Comparison of ENCODE assay signal across 7 cellular contexts in the genomic region with DNA sequence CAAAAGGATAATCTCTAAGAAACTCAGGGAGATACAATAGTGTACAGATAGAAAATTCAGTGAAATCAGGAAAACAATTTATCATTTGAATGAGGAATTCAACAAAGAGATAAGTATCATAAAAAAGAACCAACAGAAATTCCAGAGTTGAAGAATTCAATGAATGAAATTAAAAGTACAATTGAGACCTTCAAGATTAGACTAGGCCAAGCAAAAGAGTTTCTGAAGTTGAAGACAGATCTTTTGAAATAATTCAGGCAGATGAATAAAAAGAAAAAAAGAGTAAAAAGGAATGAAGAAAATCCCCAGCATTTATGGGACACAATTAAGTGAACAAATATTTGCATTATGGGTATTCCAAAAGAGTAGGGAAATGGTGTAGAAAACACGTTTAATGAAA.
"Had no signal": no experiment of that assay in that cellular context is flagged by ENCODE, and none has a peak within 500 bp of the region (broad histone marks: within the 10 kb centered on the region; RNA-seq: fewer than 3 reads in every experiment).

No MANE protein-coding gene starts in this region.

- DNase-seq: GDM1, GF-D8 had no signal

- H3K4me3 ChIP-seq: GM12878 had no signal

- ATAC-seq: GM12878 had no signal

- FAIRE-seq: G401.6, GM12878, GM12892, GM18507, GM19239 had no signal
